In genomic region chr2:241315183-241315878, GRCh38 we compare ENCODE assay signal across 1 cellular context.
TF ChIP-seq lines count a peak whose summit lies in the region.

Gene HDLBP (minus strand): TSS chr2:241315672. CDS start chr2:241266869, 48,803 bp downstream.

TF ChIP-seq in IMR-90, 13 proteins besides CTCF, POLR2A, EP300 and RAD21 (continued from another document):
- TF ChIP-seq ELK1 (IDR thresholded peaks at IDR 0.05; ENCODE audit: borderline replicate concordance, low read depth, low read length) (no peak), FOS (IDR thresholded peaks at IDR 0.05; ENCODE audit: low read depth, low read length) (0 out of 2 replicates have a peak, but pooled peaks have one; percentile 24), MXI1 (IDR thresholded peaks at IDR 0.05; ENCODE audit: borderline replicate concordance, low read depth, low read length) (peak; percentile 28; the same call in 1 of the 2 replicates)
